ENCODE assay signal across 1 cellular context in genomic region chr1:210918893-210919292, GRCh38.
TF ChIP-seq lines count a peak whose summit lies in the region.

No MANE protein-coding gene starts in this region.

TF ChIP-seq in HepG2, 621 proteins besides CTCF, POLR2A, EP300 and RAD21 (continued from another document):
- TF ChIP-seq, protein P1, sequence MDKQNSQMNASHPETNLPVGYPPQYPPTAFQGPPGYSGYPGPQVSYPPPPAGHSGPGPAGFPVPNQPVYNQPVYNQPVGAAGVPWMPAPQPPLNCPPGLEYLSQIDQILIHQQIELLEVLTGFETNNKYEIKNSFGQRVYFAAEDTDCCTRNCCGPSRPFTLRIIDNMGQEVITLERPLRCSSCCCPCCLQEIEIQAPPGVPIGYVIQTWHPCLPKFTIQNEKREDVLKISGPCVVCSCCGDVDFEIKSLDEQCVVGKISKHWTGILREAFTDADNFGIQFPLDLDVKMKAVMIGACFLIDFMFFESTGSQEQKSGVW (CRISPR knock-in tag; IDR thresholded peaks at IDR 0.05; ENCODE audit: borderline replicate concordance), result no peak
- TF ChIP-seq, protein P2, sequence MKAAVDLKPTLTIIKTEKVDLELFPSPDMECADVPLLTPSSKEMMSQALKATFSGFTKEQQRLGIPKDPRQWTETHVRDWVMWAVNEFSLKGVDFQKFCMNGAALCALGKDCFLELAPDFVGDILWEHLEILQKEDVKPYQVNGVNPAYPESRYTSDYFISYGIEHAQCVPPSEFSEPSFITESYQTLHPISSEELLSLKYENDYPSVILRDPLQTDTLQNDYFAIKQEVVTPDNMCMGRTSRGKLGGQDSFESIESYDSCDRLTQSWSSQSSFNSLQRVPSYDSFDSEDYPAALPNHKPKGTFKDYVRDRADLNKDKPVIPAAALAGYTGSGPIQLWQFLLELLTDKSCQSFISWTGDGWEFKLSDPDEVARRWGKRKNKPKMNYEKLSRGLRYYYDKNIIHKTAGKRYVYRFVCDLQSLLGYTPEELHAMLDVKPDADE (CRISPR knock-in tag; IDR thresholded peaks at IDR 0.05), result no peak
- no peak for TF ChIP-seq NFIB (CRISPR knock-in tag; IDR thresholded peaks at IDR 0.05; ENCODE audit: borderline replicate concordance)
